Comparison of ENCODE assay signal across 19 cellular contexts in the genomic region with DNA sequence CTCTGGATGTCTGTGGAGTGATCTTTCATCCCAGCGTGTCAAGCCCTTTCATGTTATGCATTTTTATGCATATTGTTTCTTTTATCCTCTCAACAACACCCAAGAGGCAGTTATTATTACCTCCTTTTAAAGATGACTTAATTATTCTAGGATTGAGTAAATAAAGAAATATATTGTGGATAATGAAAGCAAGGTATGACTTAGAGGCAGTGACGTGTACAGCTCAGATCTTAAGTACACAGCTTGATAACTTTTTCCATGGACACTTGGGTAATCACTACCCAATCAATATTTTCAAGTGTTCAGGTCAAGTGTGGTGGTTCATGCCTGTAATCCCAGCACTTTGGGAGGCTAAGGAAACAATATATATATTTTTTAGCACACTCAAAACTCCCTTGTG. TPM values are rescaled to one million over a fixed set of nuclear protein-coding genes. Genes with fewer than 3 reads are reported as not detected.
A peak's percentile ranks its signal among the peaks of the same experiment; 100 is the strongest.
DNase-seq lines count a peak whose midpoint lies in the region; ATAC-seq, FAIRE-seq and TF ChIP-seq lines count a peak whose summit lies in the region.
"Had no signal": no experiment of that assay in that cellular context is flagged by ENCODE, and none has a peak within 500 bp of the region (broad histone marks: within the 10 kb centered on the region; RNA-seq: fewer than 3 reads in every experiment).

No MANE protein-coding gene starts in this region.

- no peak for TF ChIP-seq CTCF in bronchial epithelial cell (IDR thresholded peaks at IDR 0.05; ENCODE audit: insufficient read depth, low read length, severe bottlenecking)
- TF ChIP-seq CTCF in RWPE1 (conservative IDR thresholded peaks at IDR 0.05; ENCODE audit: low read depth), result no peak

- POLR2A ChIA-PET in RWPE1 (lab: Yijun Ruan, JAX; ENCODE audit: low non-redundant PET), result no interaction called here

- H3K9me3 Mint-ChIP-seq in activated naive CD4-positive, alpha-beta T cell treated with anti-CD3 and anti-CD28 coated beads, Interleukin-2, amount 50 U/mL, for 72 hours, result peaks cover 0 to 5% of the 10 kb centered on the region in 2 donors
- no peaks in the 10 kb centered on the region for H3K9me3 Mint-ChIP-seq in stimulated activated effector memory CD8-positive, alpha-beta T cell treated with anti-CD3 and anti-CD28 coated beads, Interleukin-12 subunit alpha, Interleukin-12 subunit beta, amount 100 ng/mL, for 72 hours
- H3K9me3 Mint-ChIP-seq: CD4-positive, alpha-beta T cell had no signal

- no peak overlapping the region for H3K4me3 ChIP-seq in bronchial epithelial cell (ENCODE audit: low read depth, low read length)
- H3K4me3 ChIP-seq: HAP-1, K562 had no signal

- peak overlapping the region; percentile 33 for H3K4me3 Mint-ChIP-seq in stimulated activated effector memory CD8-positive, alpha-beta T cell treated with anti-CD3 and anti-CD28 coated beads, Interleukin-12 subunit alpha, Interleukin-12 subunit beta, amount 100 ng/mL, for 72 hours
- H3K4me3 Mint-ChIP-seq: CD4-positive, alpha-beta T cell had no signal

- CTCF ChIA-PET in RWPE1 (lab: Yijun Ruan, JAX), result no interaction called here

- FAIRE-seq in bronchial epithelial cell (lab: Jason Lieb, UNC), result no peak
- FAIRE-seq: K562, RCC 7860 had no signal

- H3K27me3 ChIP-seq in bronchial epithelial cell (ENCODE audit: control insufficient read depth, insufficient read depth, low read length), result no peaks in the 10 kb centered on the region
- H3K27me3 ChIP-seq: BE2C had no signal

- DNase-seq in activated naive CD4-positive, alpha-beta T cell treated with anti-CD3 and anti-CD28 coated beads, Interleukin-2, amount 50 U/mL, for 72 hours (ENCODE audit: low spot score in 2 of 2), result no peak
- no peak for DNase-seq in activated naive CD4-positive, alpha-beta T cell (lab: John Stamatoyannopoulos, UW)
- DNase-seq in bronchial epithelial cell (ENCODE audit: low read depth) (peak; percentile 48), RWPE1 (ENCODE audit: low spot score) (no peak), ureter (ENCODE audit: low spot score) (no peak)
- no peak for DNase-seq in stimulated activated effector memory CD8-positive, alpha-beta T cell treated with anti-CD3 and anti-CD28 coated beads, Interleukin-12 subunit alpha, Interleukin-12 subunit beta, amount 100 ng/mL, for 72 hours (ENCODE audit: low spot score in 2 of 2)
- DNase-seq: BE2C; Calu3; CD4-positive, alpha-beta T cell; NCI-H1417 treated with DMSO at 0.1 percent for 48 hours; NCI-H2029; NCI-H2171; NCI-H446; NCI-H69; SHP77 had no signal

- H3K27ac Mint-ChIP-seq in activated naive CD4-positive, alpha-beta T cell treated with anti-CD3 and anti-CD28 coated beads, Interleukin-2, amount 50 U/mL, for 72 hours, result peak overlapping the region; percentile 65 to 94
- H3K27ac Mint-ChIP-seq in stimulated activated effector memory CD8-positive, alpha-beta T cell treated with anti-CD3 and anti-CD28 coated beads, Interleukin-12 subunit alpha, Interleukin-12 subunit beta, amount 100 ng/mL, for 72 hours, result peak overlapping the region; percentile 81
- H3K27ac Mint-ChIP-seq: CD4-positive, alpha-beta T cell had no signal

- H3K4me1 Mint-ChIP-seq in stimulated activated effector memory CD8-positive, alpha-beta T cell treated with anti-CD3 and anti-CD28 coated beads, Interleukin-12 subunit alpha, Interleukin-12 subunit beta, amount 100 ng/mL, for 72 hours, result peaks cover 11% of the 10 kb centered on the region

- H3K36me3 Mint-ChIP-seq in activated naive CD4-positive, alpha-beta T cell treated with anti-CD3 and anti-CD28 coated beads, Interleukin-2, amount 50 U/mL, for 72 hours, result peaks cover 0 to 10% of the 10 kb centered on the region in 2 donors
- no peaks in the 10 kb centered on the region for H3K36me3 Mint-ChIP-seq in stimulated activated effector memory CD8-positive, alpha-beta T cell treated with anti-CD3 and anti-CD28 coated beads, Interleukin-12 subunit alpha, Interleukin-12 subunit beta, amount 100 ng/mL, for 72 hours

- no peak overlapping the region for H3K27ac ChIP-seq in RWPE1

- ATAC-seq in activated naive CD4-positive, alpha-beta T cell treated with anti-CD3 and anti-CD28 coated beads, Interleukin-2, amount 50 U/mL, for 72 hours, result peak; percentile 34 to 55
- ATAC-seq in HG02852 (IDR thresholded peaks at IDR 0.05; ENCODE audit: unreplicated experiment), result peak; percentile 17
- ATAC-seq in stimulated activated effector memory CD8-positive, alpha-beta T cell treated with anti-CD3 and anti-CD28 coated beads, Interleukin-12 subunit alpha, Interleukin-12 subunit beta, amount 100 ng/mL, for 72 hours, result peak; percentile 77
- ATAC-seq: K562 had no signal

- H3K36me3 ChIP-seq in bronchial epithelial cell (ENCODE audit: control insufficient read depth, insufficient read depth, low read length), result no peaks in the 10 kb centered on the region
- H3K36me3 ChIP-seq: BE2C, HAP-1 had no signal

RNA-seq across cellular contexts. Expression of gene HOPX, which starts 42.7 kb away (rescaled TPM):
- 10 to 100 TPM; 21.0 to 33.5 TPM for total RNA-seq in activated naive CD4-positive, alpha-beta T cell treated with anti-CD3 and anti-CD28 coated beads, Interleukin-2, amount 50 U/mL, for 72 hours
- 30.8 and 194 TPM in 2 replicates for total RNA-seq in bronchial epithelial cell
- total RNA-seq in ureter, result 24.1 TPM
- total RNA-seq: Calu3 had no signal

Comparison
In these comparisons a context has a peak if more than half of its experiments do, and no peak if none do; other contexts are left out.
1. ATAC-seq: peak in every context shown above with its lines; median percentile 77 in stimulated activated effector memory CD8-positive, alpha-beta T cell treated with anti-CD3 and anti-CD28 coated beads, Interleukin-12 subunit alpha, Interleukin-12 subunit beta, amount 100 ng/mL, for 72 hours; 44 in activated naive CD4-positive, alpha-beta T cell treated with anti-CD3 and anti-CD28 coated beads, Interleukin-2, amount 50 U/mL, for 72 hours; 17 in HG02852.